In genomic region chr1:46039571-46040052, GRCh38 we compare ENCODE assay signal across 1 cellular context.
TF ChIP-seq lines count a peak whose summit lies in the region.

No MANE protein-coding gene starts in this region.

TF ChIP-seq in K562, 482 proteins besides CTCF, POLR2A, EP300 and RAD21 (continued from another document):
- TF ChIP-seq TCF15 (CRISPR knock-in tag; IDR thresholded peaks at IDR 0.05), result no peak
